Comparison of ENCODE assay signal across 9 cellular contexts in genomic region chr13:101811881-101812280, GRCh38.
"Had no signal": no experiment of that assay in that cellular context is flagged by ENCODE, and none has a peak within 500 bp of the region (broad histone marks: within the 10 kb centered on the region; RNA-seq: fewer than 3 reads in every experiment).

No MANE protein-coding gene starts in this region.

- H3K9me3 ChIP-seq: HAP-1 had no signal

- H2AFZ ChIP-seq: GM23248, GM23338 had no signal

- ATAC-seq: GM23338, HCT116 had no signal

- H3K4me1 ChIP-seq: HAP-1 had no signal

- H3K36me3 ChIP-seq: HAP-1 had no signal

- H3K9ac ChIP-seq: GM23248 had no signal

- H3K4me3 ChIP-seq: GM23248, GM23338, HAP-1 had no signal

- H3K27ac ChIP-seq: GM23248 had no signal

- DNase-seq: GM23248, GOT3, H7, H9, HCEC 1CT, HFFc6 had no signal

- H3K4me2 ChIP-seq: GM23338 had no signal
